In the genomic region with DNA sequence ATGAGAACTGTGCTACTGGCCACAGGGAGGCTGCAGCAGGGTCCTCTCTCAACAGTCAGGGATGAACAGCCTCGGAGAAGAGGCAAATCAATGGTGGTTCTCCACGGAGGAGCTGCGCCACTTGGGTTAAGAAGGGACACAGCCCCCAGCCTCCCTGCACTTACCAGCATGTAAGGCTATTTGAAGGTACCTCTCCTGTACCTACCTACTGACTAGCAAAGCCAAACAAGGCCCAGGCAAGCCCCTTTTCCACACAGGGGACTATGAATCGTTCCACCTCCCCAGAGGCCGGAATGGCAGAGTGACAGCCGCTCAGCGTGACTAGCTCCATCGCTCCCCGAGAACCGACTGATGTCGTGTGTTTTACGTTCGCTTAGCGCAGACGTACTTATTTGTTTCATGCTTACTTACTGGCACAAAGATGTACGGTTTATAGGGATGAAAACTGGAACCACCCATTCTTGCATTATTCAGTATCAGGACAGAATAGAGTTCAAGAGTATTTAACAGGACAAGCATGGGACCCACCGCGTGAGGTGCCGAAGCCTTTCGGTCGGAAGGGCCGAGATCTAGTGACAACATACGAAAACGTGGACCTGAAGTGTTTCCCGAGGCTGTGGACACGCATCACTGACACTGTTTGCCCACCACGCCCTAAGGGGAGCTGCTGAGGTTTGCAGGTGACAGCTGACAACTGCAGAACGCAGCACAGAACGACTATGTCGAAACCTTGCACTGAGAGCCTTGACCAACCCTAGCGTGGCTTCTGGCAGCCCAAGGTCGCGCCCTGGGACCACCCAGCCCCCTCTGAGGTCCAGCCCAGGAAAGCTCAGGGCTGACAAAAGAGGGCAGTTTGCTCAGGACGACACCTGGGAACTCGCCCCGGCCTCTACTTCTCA, we compare ENCODE assay signal across 8 cellular contexts. TPM values are rescaled to one million over a fixed set of nuclear protein-coding genes. Genes with fewer than 3 reads are reported as not detected.
A peak's percentile ranks its signal among the peaks of the same experiment; 100 is the strongest.
DNase-seq lines count a peak whose midpoint lies in the region; ATAC-seq and TF ChIP-seq lines count a peak whose summit lies in the region.

No MANE protein-coding gene starts in this region.

- H3K4me1 ChIP-seq in left lung (peaks cover 8 to 46% of the 10 kb centered on the region in 2 donors), transverse colon (peaks cover 15 to 30% (median 25%) of the 10 kb centered on the region in 4 donors)

- CTCF ChIA-PET in activated CD4-positive, alpha-beta T cell treated with anti-CD3 and anti-CD28 coated beads, Interleukin-2, amount 10 ng/mL, durations not matched to agents 7 days and 5 days (lab: Charles Lee), result interaction anchor here (1.0 to 2.3 kb wide), 4 partner anchors 7 to 247 kb away, joined by 3 to 6 read pairs (median 4); a partner anchor contains a TSS

- H3K9me3 ChIP-seq in left lung (no peaks in the 10 kb centered on the region), transverse colon (no peaks in the 10 kb centered on the region)

- H3K4me3 ChIP-seq in left lung, result peak overlapping the region; percentile 73 to 100
- H3K4me3 ChIP-seq in transverse colon, result peak overlapping the region; percentile 84 to 100 (median 98)

- ATAC-seq in activated naive CD8-positive, alpha-beta T cell treated with anti-CD3 and anti-CD28 coated beads, Interleukin-2, amount 10 ng/mL, durations not matched to agents 7 days and 5 days (ENCODE audit: low read depth), result no peak
- no peak for ATAC-seq in left lung

- H3K36me3 ChIP-seq in left lung (peaks cover 0 to 43% of the 10 kb centered on the region in 2 donors), transverse colon (no peaks in the 10 kb centered on the region)

- POLR2A ChIA-PET in activated CD4-positive, alpha-beta T cell treated with anti-CD3 and anti-CD28 coated beads, Interleukin-2, amount 10 ng/mL, durations not matched to agents 7 days and 5 days (lab: Charles Lee), result no interaction called here
- POLR2A ChIA-PET in activated naive CD8-positive, alpha-beta T cell treated with anti-CD3 and anti-CD28 coated beads, Interleukin-2, amount 10 ng/mL, durations not matched to agents 7 days and 5 days (lab: Charles Lee), result interaction anchor here (0.6 to 2.4 kb wide), 5 partner anchors 13 to 271 kb away, joined by 3 to 26 read pairs (median 4); a partner anchor contains a TSS

- H3K27ac ChIP-seq in left lung (no peak overlapping the region), transverse colon (peak overlapping the region in 2 of 4 donors; percentile 75 to 95)

- H3K36me3 Mint-ChIP-seq in activated CD4-positive, alpha-beta T cell treated with anti-CD3 and anti-CD28 coated beads, Interleukin-2, amount 10 ng/mL, durations not matched to agents 7 days and 5 days (ENCODE audit: low read depth), result peaks cover 22% of the 10 kb centered on the region
- peaks cover 5% of the 10 kb centered on the region for H3K36me3 Mint-ChIP-seq in activated naive CD8-positive, alpha-beta T cell treated with anti-CD3 and anti-CD28 coated beads, Interleukin-2, amount 10 ng/mL, durations not matched to agents 7 days and 5 days

- H3K9me3 Mint-ChIP-seq in activated CD4-positive, alpha-beta T cell treated with anti-CD3 and anti-CD28 coated beads, Interleukin-2, amount 10 ng/mL, durations not matched to agents 7 days and 5 days, result no peaks in the 10 kb centered on the region
- no peaks in the 10 kb centered on the region for H3K9me3 Mint-ChIP-seq in activated naive CD8-positive, alpha-beta T cell treated with anti-CD3 and anti-CD28 coated beads, Interleukin-2, amount 10 ng/mL, durations not matched to agents 7 days and 5 days

- in situ Hi-C loops in transverse colon (cut with MboI; ENCODE audit: low pct_ligation_motif_present in 1 of 4, low pct_unique_long_range_greater_than_20kb in 1 of 4, low sequenced_read_pairs in 3 of 4), result no loop called here

- 52 to 90% methylated on average over 17 to 36 of the region's 36 CpGs for WGBS in transverse colon (ENCODE audit: low coverage in 1 of 2), 2 donors

- no peak for TF ChIP-seq CTCF in left lung (IDR thresholded peaks at IDR 0.05)
- no peak for TF ChIP-seq CTCF in transverse colon (IDR thresholded peaks at IDR 0.05)

- TF ChIP-seq EP300 in transverse colon (IDR thresholded peaks at IDR 0.05; ENCODE audit: low read depth), result no peak

- peak overlapping the region; percentile 79 for H3K27ac Mint-ChIP-seq in activated CD4-positive, alpha-beta T cell treated with anti-CD3 and anti-CD28 coated beads, Interleukin-2, amount 10 ng/mL, durations not matched to agents 7 days and 5 days
- no peak overlapping the region for H3K27ac Mint-ChIP-seq in activated naive CD8-positive, alpha-beta T cell treated with anti-CD3 and anti-CD28 coated beads, Interleukin-2, amount 10 ng/mL, durations not matched to agents 7 days and 5 days

- H3K27me3 ChIP-seq in left lung (no peaks in the 10 kb centered on the region), transverse colon (no peaks in the 10 kb centered on the region)

- no peak for TF ChIP-seq POLR2A in transverse colon (IDR thresholded peaks at IDR 0.05)

- peak overlapping the region; percentile 87 for H3K4me3 Mint-ChIP-seq in activated CD4-positive, alpha-beta T cell treated with anti-CD3 and anti-CD28 coated beads, Interleukin-2, amount 10 ng/mL, durations not matched to agents 7 days and 5 days
- H3K4me3 Mint-ChIP-seq in activated naive CD8-positive, alpha-beta T cell treated with anti-CD3 and anti-CD28 coated beads, Interleukin-2, amount 10 ng/mL, durations not matched to agents 7 days and 5 days, result peak overlapping the region; percentile 88

- intact Hi-C loops in left lung (cut with DNase I), result no loop called here
- intact Hi-C loops in transverse colon (cut with DNase I; ENCODE audit: low total_unique reads), result loop anchor here (10.0 kb wide), 1 partner anchor 57 kb away; a partner anchor contains a TSS
- intact Hi-C loops in posterior cingulate gyrus (cut with DNase I), result no loop called here

- no peaks in the 10 kb centered on the region for H3K27me3 Mint-ChIP-seq in activated CD4-positive, alpha-beta T cell treated with anti-CD3 and anti-CD28 coated beads, Interleukin-2, amount 10 ng/mL, durations not matched to agents 7 days and 5 days
- no peaks in the 10 kb centered on the region for H3K27me3 Mint-ChIP-seq in activated naive CD8-positive, alpha-beta T cell treated with anti-CD3 and anti-CD28 coated beads, Interleukin-2, amount 10 ng/mL, durations not matched to agents 7 days and 5 days

- peaks cover 36% of the 10 kb centered on the region for H3K4me1 Mint-ChIP-seq in activated CD4-positive, alpha-beta T cell treated with anti-CD3 and anti-CD28 coated beads, Interleukin-2, amount 10 ng/mL, durations not matched to agents 7 days and 5 days
- H3K4me1 Mint-ChIP-seq in activated naive CD8-positive, alpha-beta T cell treated with anti-CD3 and anti-CD28 coated beads, Interleukin-2, amount 10 ng/mL, durations not matched to agents 7 days and 5 days, result peaks cover 31% of the 10 kb centered on the region

- no peak for DNase-seq in activated CD4-positive, alpha-beta T cell treated with anti-CD3 and anti-CD28 coated beads, Interleukin-2, amount 10 ng/mL, durations not matched to agents 7 days and 5 days
- no peak for DNase-seq in activated CD4-positive, alpha-beta T cell treated with anti-CD3 and anti-CD28 coated beads for 48 hours
- no peak for DNase-seq in activated naive CD8-positive, alpha-beta T cell treated with anti-CD3 and anti-CD28 coated beads, Interleukin-2, amount 10 ng/mL, durations not matched to agents 7 days and 5 days
- DNase-seq in left lung (peak in 1 of 2 donors; percentile 46), transverse colon (no peak), glomerular visceral epithelial cell (ENCODE audit: extremely low spot score) (no peak), posterior cingulate gyrus (no peak), GM03348 (ENCODE audit: low spot score) (no peak)

RNA-seq across cellular contexts. Expression of a gene that starts 1.0 kb away (rescaled TPM):
- total RNA-seq in activated CD4-positive, alpha-beta T cell treated with anti-CD3 and anti-CD28 coated beads, Interleukin-2, amount 10 ng/mL, durations not matched to agents 7 days and 5 days, result 10 to 100 TPM; 54.5 to 63.2 TPM
- total RNA-seq in activated naive CD8-positive, alpha-beta T cell treated with anti-CD3 and anti-CD28 coated beads, Interleukin-2, amount 10 ng/mL, durations not matched to agents 7 days and 5 days, result 10 to 100 TPM; 71.1 to 78.8 TPM
- total RNA-seq in left lung (10 to 100 TPM; 32.3 to 41.2 TPM), transverse colon (100 to 1,000 TPM in 2 of 4 donors, 10 to 100 TPM in 2; 61.2 to 336 (median 121) TPM)

RNA-seq across cellular contexts. Expression of a gene that starts 1.3 kb away (rescaled TPM):
- total RNA-seq in activated CD4-positive, alpha-beta T cell treated with anti-CD3 and anti-CD28 coated beads, Interleukin-2, amount 10 ng/mL, durations not matched to agents 7 days and 5 days, result 10 to 100 TPM; 30.7 to 39.0 TPM
- total RNA-seq in activated naive CD8-positive, alpha-beta T cell treated with anti-CD3 and anti-CD28 coated beads, Interleukin-2, amount 10 ng/mL, durations not matched to agents 7 days and 5 days, result 10 to 100 TPM; 33.0 to 44.6 TPM
- total RNA-seq in left lung (10 to 100 TPM; 38.3 to 42.2 TPM), transverse colon (10 to 100 TPM in 3 of 4 donors, not detected in 1; 22.3 to 35.4 (median 29.9) TPM)

RNA-seq across cellular contexts. Expression of a gene that starts 15.1 kb away (rescaled TPM):
- total RNA-seq in activated CD4-positive, alpha-beta T cell treated with anti-CD3 and anti-CD28 coated beads, Interleukin-2, amount 10 ng/mL, durations not matched to agents 7 days and 5 days, result 10 to 100 TPM; 13.6 to 19.5 TPM
- 10 to 100 TPM; 18.4 to 20.7 TPM for total RNA-seq in activated naive CD8-positive, alpha-beta T cell treated with anti-CD3 and anti-CD28 coated beads, Interleukin-2, amount 10 ng/mL, durations not matched to agents 7 days and 5 days
- 1 to 10 TPM; 7.7 to 9.0 TPM for total RNA-seq in left lung
- total RNA-seq in transverse colon, result 10 to 100 TPM in 1 of 4 donors, 1 to 10 TPM in 3; 5.7 to 21.3 (median 6.8) TPM

RNA-seq across cellular contexts. Expression of a gene that starts 57.3 kb away (rescaled TPM):
- 100 to 1,000 TPM in 1 of 2 experiments, 10 to 100 TPM in 1; 94.4 to 109 TPM for total RNA-seq in activated CD4-positive, alpha-beta T cell treated with anti-CD3 and anti-CD28 coated beads, Interleukin-2, amount 10 ng/mL, durations not matched to agents 7 days and 5 days
- 10 to 100 TPM; 68.0 to 71.3 TPM for total RNA-seq in activated naive CD8-positive, alpha-beta T cell treated with anti-CD3 and anti-CD28 coated beads, Interleukin-2, amount 10 ng/mL, durations not matched to agents 7 days and 5 days
- total RNA-seq in left lung (100 to 1,000 TPM in 1 of 2 donors, 10 to 100 TPM in 1; 79.9 to 109 TPM), transverse colon (100 to 1,000 TPM in 2 of 4 donors, 10 to 100 TPM in 2; 94.9 to 113 (median 98.9) TPM)
